Comparison of ENCODE assay signal across 13 cellular contexts in genomic region chr1:30698401-30698981, GRCh38. TPM values are rescaled to one million over a fixed set of nuclear protein-coding genes. Genes with fewer than 3 reads are reported as not detected.
DNase-seq lines count a peak whose midpoint lies in the region; ATAC-seq and TF ChIP-seq lines count a peak whose summit lies in the region.
"Had no signal": no experiment of that assay in that cellular context is flagged by ENCODE, and none has a peak within 500 bp of the region (broad histone marks: within the 10 kb centered on the region; RNA-seq: fewer than 3 reads in every experiment).

No MANE protein-coding gene starts in this region.

- H3K36me3 ChIP-seq in cardiac muscle cell, result no peaks in the 10 kb centered on the region
- H3K36me3 ChIP-seq in osteoblast (ENCODE audit: insufficient read depth, low read length), result no peaks in the 10 kb centered on the region
- no peaks in the 10 kb centered on the region for H3K36me3 ChIP-seq in aorta (ENCODE audit: control insufficient read depth in 1 of 2, insufficient read depth in 2 of 2, low read length in 1 of 2)

- no peak overlapping the region for H2AFZ ChIP-seq in osteoblast (ENCODE audit: low read length)

- H3K4me1 ChIP-seq in cardiac muscle cell (ENCODE audit: low read depth) (peaks cover 6% of the 10 kb centered on the region), osteoblast (ENCODE audit: insufficient read depth, low read length) (peaks cover 12% of the 10 kb centered on the region), aorta (ENCODE audit: control insufficient read depth in 1 of 2, insufficient read depth in 2 of 2, low read length in 2 of 2) (no peaks in the 10 kb centered on the region)

- no peak for TF ChIP-seq CTCF in cardiac muscle cell (IDR thresholded peaks at IDR 0.05; ENCODE audit: low read depth, low read length)
- TF ChIP-seq CTCF in fibroblast of pulmonary artery (IDR thresholded peaks at IDR 0.05; ENCODE audit: low read length, missing control alignments), result no peak
- TF ChIP-seq CTCF in osteoblast (IDR thresholded peaks at IDR 0.05; ENCODE audit: extremely low read depth, low read depth, low read length), result no peak

- DNase-seq in cardiac muscle cell (ENCODE audit: low read depth in 1 of 2, low spot score in 1 of 2) (peak in 1 of 2 donors; percentile 8), Right ventricle myocardium superior (no peak), fibroblast of pulmonary artery (ENCODE audit: low read depth) (peak; percentile 6), osteoblast (ENCODE audit: insufficient read length, low spot score, missing footprints) (peak; percentile 81), aorta (peak in 1 of 2 donors; percentile 79), germinal center (ENCODE audit: low spot score) (no peak)
- DNase-seq: activated CD4-positive, alpha-beta T cell treated with anti-CD3 and anti-CD28 coated beads, Interleukin-2, amount 50 U/mL, for 1 hour; left ventricle myocardium superior; NCI-H2171 treated with DMSO at 0.1 percent for 48 hours; substantia nigra had no signal

- WGBS in aorta, 2 donors, result 60 to 65% methylated on average over 17 of the region's 17 CpGs

- no peaks in the 10 kb centered on the region for H3K79me2 ChIP-seq in osteoblast (ENCODE audit: insufficient read depth, low read length)

- no peaks in the 10 kb centered on the region for H4K20me1 ChIP-seq in osteoblast (ENCODE audit: insufficient read depth, low read length)

- ATAC-seq in Right ventricle myocardium superior (ENCODE audit: poor library complexity) (no peak), aorta (ENCODE audit: low FRiP score) (peak; percentile 34), GM21515 (IDR thresholded peaks at IDR 0.05; ENCODE audit: unreplicated experiment) (no peak), HG03565 (IDR thresholded peaks at IDR 0.05; ENCODE audit: unreplicated experiment) (no peak)

- intact Hi-C loops in Right ventricle myocardium superior (cut with DNase I), result no loop called here
- intact Hi-C loops in aorta (cut with DNase I), result no loop called here

- no peak overlapping the region for H3K4me2 ChIP-seq in osteoblast (ENCODE audit: insufficient read depth, low read length)

- peak overlapping the region; percentile 3 for H3K27ac ChIP-seq in cardiac muscle cell
- no peak overlapping the region for H3K27ac ChIP-seq in osteoblast (ENCODE audit: low read depth, low read length)
- H3K27ac ChIP-seq in aorta (ENCODE audit: low read depth in 1 of 2, low read length in 2 of 2), result no peak overlapping the region
- H3K27ac ChIP-seq: C4-2B had no signal

- H3K4me3 ChIP-seq in cardiac muscle cell (no peak overlapping the region), fibroblast of pulmonary artery (replicated peaks; ENCODE audit: low read depth, low read length) (no peak overlapping the region), osteoblast (ENCODE audit: insufficient read depth, low read length) (no peak overlapping the region), aorta (ENCODE audit: low read length in 2 of 2) (no peak overlapping the region)

- H3K9me3 ChIP-seq in cardiac muscle cell (ENCODE audit: low read depth) (no peaks in the 10 kb centered on the region), osteoblast (ENCODE audit: low read depth, low read length) (no peaks in the 10 kb centered on the region), aorta (ENCODE audit: control insufficient read depth, low read length) (no peaks in the 10 kb centered on the region)

- H3K27me3 ChIP-seq in cardiac muscle cell (no peaks in the 10 kb centered on the region), osteoblast (ENCODE audit: insufficient read depth, low read length) (peaks cover 10% of the 10 kb centered on the region), aorta (ENCODE audit: control insufficient read depth in 1 of 2, insufficient read depth in 2 of 2, low read length in 1 of 2) (no peaks in the 10 kb centered on the region)

RNA-seq across cellular contexts. Expression of gene MATN1, which starts 24.9 kb away (rescaled TPM):
- total RNA-seq in cardiac muscle cell (0.28 and 0.36 TPM in 2 replicates), Right ventricle myocardium superior (not detected), osteoblast (under 0.01 TPM in 1 of 2 replicates, not detected in the other), aorta (under 1 TPM in 1 of 2 donors, not detected in 1; 0.42 TPM)
- polyA plus RNA-seq in cardiac muscle cell (1.4 TPM in 1 of 2 replicates, not detected in the other), aorta (not detected)
- total RNA-seq: left ventricle myocardium superior had no signal

RNA-seq across cellular contexts. Expression of gene LAPTM5, which starts 59.1 kb away (rescaled TPM):
- total RNA-seq in cardiac muscle cell (0.11 and 0.45 TPM in 2 replicates), Right ventricle myocardium superior (19.5 TPM), osteoblast (0.72 and 1.8 TPM in 2 replicates), aorta (100 to 1,000 TPM; 114 to 116 TPM)
- polyA plus RNA-seq in cardiac muscle cell (0.10 and 3.1 TPM in 2 replicates), aorta (100 to 1,000 TPM in 1 of 2 donors, 10 to 100 TPM in 1; 18.0 to 122 TPM)

Comparison
In these comparisons a context has a peak if more than half of its experiments do, and no peak if none do; other contexts are left out.
1. DNase-seq: peak in fibroblast of pulmonary artery (single experiment) and osteoblast (single experiment); none in Right ventricle myocardium superior (single experiment) and germinal center (single experiment).